Comparison of ENCODE assay signal across 21 cellular contexts in the genomic region with DNA sequence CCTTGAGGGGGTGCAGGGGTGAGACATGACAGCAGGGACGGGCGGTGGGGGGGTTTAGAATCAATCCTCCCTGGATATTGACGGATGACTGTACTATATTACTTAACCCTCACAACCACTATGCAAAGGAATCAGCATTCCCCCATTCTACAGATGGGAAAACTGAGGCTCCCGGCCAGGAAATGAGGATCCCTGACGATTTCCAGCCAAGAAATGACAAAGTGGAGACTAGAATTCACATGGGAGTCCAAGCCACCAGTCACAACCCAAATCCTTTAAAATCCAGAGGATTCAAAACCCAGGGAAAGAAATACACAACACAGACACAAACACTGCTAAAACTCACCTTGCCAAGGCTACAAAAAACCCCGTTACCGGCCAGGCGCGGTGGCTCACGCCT. TPM values are rescaled to one million over a fixed set of nuclear protein-coding genes. Genes with fewer than 3 reads are reported as not detected.
DNase-seq lines count a peak whose midpoint lies in the region; ATAC-seq, FAIRE-seq and TF ChIP-seq lines count a peak whose summit lies in the region.
"Had no signal": no experiment of that assay in that cellular context is flagged by ENCODE, and none has a peak within 500 bp of the region (broad histone marks: within the 10 kb centered on the region; RNA-seq: fewer than 3 reads in every experiment).

No MANE protein-coding gene starts in this region.

- H3K23ac ChIP-seq in IMR-90 (ENCODE audit: low read depth, low read length): 0 out of 2 replicates have a peak overlapping the region, but pooled peaks have one; percentile 33
- no peak overlapping the region for H3K23ac ChIP-seq in H1 (ENCODE audit: insufficient read length)

- H3K9me3 ChIP-seq in IMR-90 (ENCODE audit: control insufficient read depth, insufficient read depth, low read length) (no peaks in the 10 kb centered on the region), T-helper 17 cell (ENCODE audit: control insufficient read depth, low read length, poor library complexity, severe bottlenecking) (no peaks in the 10 kb centered on the region), H1 (ENCODE audit: insufficient read depth in 2 of 2, low read depth in 1 of 2, low read length in 1 of 2) (no peaks in the 10 kb centered on the region), gastrocnemius medialis (no peaks in the 10 kb centered on the region)
- H3K9me3 ChIP-seq: BE2C, HAP-1 had no signal

- peaks cover 13% of the 10 kb centered on the region; the same call in 1 of the 2 replicates for H3K9me1 ChIP-seq in IMR-90 (ENCODE audit: insufficient read depth, low read length)

- H3K27ac ChIP-seq in IMR-90 (ENCODE audit: insufficient read depth, low read length) (no peak overlapping the region), H1 (ENCODE audit: low read depth, low read length) (no peak overlapping the region), gastrocnemius medialis (peak overlapping the region; percentile 79 to 89 (median 84))

- H3K79me1 ChIP-seq in IMR-90 (ENCODE audit: low read depth in 1 of 2, low read length in 2 of 2) (peaks cover 31 to 82% of the 10 kb centered on the region in 2 experiments), H1 (ENCODE audit: low read depth, low read length) (peaks cover 31% of the 10 kb centered on the region)

- H2AFZ ChIP-seq in IMR-90 (replicated peaks; ENCODE audit: low read length, poor library complexity): no peak overlapping the region
- no peak overlapping the region for H2AFZ ChIP-seq in H1 (ENCODE audit: low read length)

- no peaks in the 10 kb centered on the region for H3K27me3 Mint-ChIP-seq in T-helper 17 cell
- H3K27me3 Mint-ChIP-seq: CD4-positive, CD25-positive, alpha-beta regulatory T cell; CD8-positive, alpha-beta memory T cell; IgD-negative memory B cell had no signal

- H2AK9ac ChIP-seq in IMR-90 (replicated peaks; ENCODE audit: low read depth, low read length, poor library complexity): no peak overlapping the region

- H3K4me2 ChIP-seq in IMR-90 (ENCODE audit: low read depth, low read length) (no peak overlapping the region), H1 (ENCODE audit: insufficient read depth in 1 of 2, low read depth in 2 of 2, low read length in 2 of 2) (no peak overlapping the region)

- H3K56ac ChIP-seq in IMR-90 (ENCODE audit: extremely low read depth, insufficient read depth, low read length) (no peak overlapping the region), H1 (replicated peaks; ENCODE audit: insufficient read length, low read depth, low read length) (no peak overlapping the region)

- no peak overlapping the region for H4K91ac ChIP-seq in IMR-90 (ENCODE audit: insufficient read depth, low read depth, low read length)
- no peak overlapping the region for H4K91ac ChIP-seq in H1 (replicated peaks; ENCODE audit: insufficient read length, low read length)

- no peak for TF ChIP-seq EP300 in H1 (IDR thresholded peaks at IDR 0.05; ENCODE audit: borderline replicate concordance in 1 of 2, low read depth in 2 of 2, low read length in 2 of 2)

- H3K4me1 ChIP-seq in IMR-90 (ENCODE audit: control insufficient read depth, insufficient read depth, low read length) (peaks cover 4% of the 10 kb centered on the region; the same call in 1 of the 2 replicates), H1 (replicated peaks in 1 of 4; ENCODE audit: control insufficient read depth in 3 of 4, insufficient read depth in 4 of 4, low read length in 3 of 4) (peaks cover 0 to 9% (median 5%) of the 10 kb centered on the region in 4 experiments; a peak in 5 of 7 replicates), gastrocnemius medialis (peaks cover 89 to 91% of the 10 kb centered on the region in 2 donors)
- H3K4me1 ChIP-seq: BE2C, HAP-1 had no signal

- no peak overlapping the region for H3K14ac ChIP-seq in IMR-90 (replicated peaks; ENCODE audit: low read depth, low read length)
- H3K14ac ChIP-seq in H1 (ENCODE audit: insufficient read length): no peak overlapping the region

- DNase-seq in IMR-90 (no peak), T-helper 17 cell (no peak), H1 (ENCODE audit: low read depth in 1 of 2, low spot score in 2 of 2) (no peak), gastrocnemius medialis (no peak), NCI-H2171 treated with DMSO at 0.1 percent for 48 hours (lab: John Stamatoyannopoulos, UW) (no peak), NAMALWA (ENCODE audit: low spot score) (no peak)
- DNase-seq: ACHN; BE2C; CD4-positive, CD25-positive, alpha-beta regulatory T cell; CD8-positive, alpha-beta memory T cell; COR-L47; DMS 273 treated with DMSO at 0.1 percent for 48 hours; DMS53; DND-41; EL had no signal

- peaks cover 64% of the 10 kb centered on the region for H4K20me1 ChIP-seq in IMR-90 (ENCODE audit: insufficient read depth, low read length)
- H4K20me1 ChIP-seq in H1 (replicated peaks in 1 of 2; ENCODE audit: control insufficient read depth in 1 of 2, insufficient read depth in 2 of 2, low read length in 2 of 2): peaks cover 25 to 59% of the 10 kb centered on the region in 2 experiments

- peaks cover 25 to 96% of the 10 kb centered on the region in 2 experiments for H3K79me2 ChIP-seq in H1 (ENCODE audit: control insufficient read depth in 1 of 2, insufficient read depth in 2 of 2, low read length in 2 of 2)

- H3K4me1 Mint-ChIP-seq in T-helper 17 cell: peaks cover 27% of the 10 kb centered on the region

- H2BK20ac ChIP-seq in IMR-90 (ENCODE audit: low read depth, low read length) (no peak overlapping the region), H1 (ENCODE audit: low read length) (no peak overlapping the region)

- H3K36me3 ChIP-seq in IMR-90 (ENCODE audit: control insufficient read depth, insufficient read depth, low read length) (peaks cover 72% of the 10 kb centered on the region), H1 (ENCODE audit: control insufficient read depth in 2 of 4, insufficient read depth in 4 of 4, low read length in 3 of 4) (peaks cover 33 to 77% (median 46%) of the 10 kb centered on the region in 4 experiments), gastrocnemius medialis (peaks cover 0 to 18% of the 10 kb centered on the region in 2 donors)

- H3K9ac ChIP-seq in IMR-90 (ENCODE audit: low read depth, low read length) (no peak overlapping the region), H1 (replicated peaks in 1 of 4; ENCODE audit: extremely low read depth in 1 of 4, low read depth in 3 of 4, low read length in 3 of 4) (no peak overlapping the region)

- 100% methylated on average over 7 of the region's 10 CpGs; no CpG with 5 or more reads in 1 of the 2 experiments for WGBS in IMR-90 (ENCODE audit: extremely low coverage in 2 of 2, insufficient read length in 1 of 2), 2 experiments
- WGBS in H1 (ENCODE audit: extremely low coverage in 1 of 2, insufficient coverage in 1 of 2, insufficient read length in 1 of 2, insufficient replicate concordance in 2 of 2, low coverage in 1 of 2, low lambda C conversion rate in 2 of 2, missing lambda C conversion rate in 1 of 2), 2 experiments: 89% methylated on average over 10 of the region's 10 CpGs; no CpG with 5 or more reads in 1 of the 2 experiments

- H3K4me3 ChIP-seq in IMR-90 (ENCODE audit: insufficient read depth, low read depth, low read length) (no peak overlapping the region), H1 (ENCODE audit: extremely low read depth in 1 of 4, insufficient read depth in 2 of 4, low read depth in 3 of 4, low read length in 4 of 4) (no peak overlapping the region), gastrocnemius medialis (no peak overlapping the region)
- H3K4me3 ChIP-seq: GM12878, HAP-1 had no signal

- H3K4ac ChIP-seq in IMR-90 (ENCODE audit: low read depth, low read length) (no peak overlapping the region), H1 (replicated peaks; ENCODE audit: insufficient read length, low read depth, low read length) (no peak overlapping the region)

- CTCF ChIA-PET in IMR-90 (lab: Yijun Ruan, JAX): interaction anchor here (0.5 to 1.4 kb wide), 2 partner anchors 94 to 489 kb away, joined by 3 read pairs; no protein-coding TSS in a partner anchor
- CTCF ChIA-PET in H1 (lab: Charles Lee; ENCODE audit: partially characterized antibody): interaction anchor here (0.8 to 1.9 kb wide), 10 partner anchors 9 to 104 kb away, joined by 3 to 10 read pairs (median 4); no protein-coding TSS in a partner anchor

- FAIRE-seq in H1 (lab: Jason Lieb, UNC): no peak
- FAIRE-seq: A204.1, GM12878, GM19239 had no signal

- peak overlapping the region; percentile 47 for H3K27ac Mint-ChIP-seq in T-helper 17 cell
- H3K27ac Mint-ChIP-seq: CD4-positive, CD25-positive, alpha-beta regulatory T cell; CD8-positive, alpha-beta memory T cell had no signal

- ATAC-seq in IMR-90 (ENCODE audit: low read depth): no peak
- ATAC-seq in T-helper 17 cell: no peak
- no peak for ATAC-seq in gastrocnemius medialis
- no peak for ATAC-seq in HG02938 (IDR thresholded peaks at IDR 0.05; ENCODE audit: unreplicated experiment)
- ATAC-seq: GM12878 had no signal

- H3K4me3 Mint-ChIP-seq in T-helper 17 cell: no peak overlapping the region
- H3K4me3 Mint-ChIP-seq: CD4-positive, CD25-positive, alpha-beta regulatory T cell; CD8-positive, alpha-beta memory T cell had no signal

- peaks cover 4% of the 10 kb centered on the region; the same call in 1 of the 2 replicates for H3K23me2 ChIP-seq in H1 (ENCODE audit: low read depth, low read length)

- H2AK5ac ChIP-seq in IMR-90 (ENCODE audit: low read depth, low read length) (no peak overlapping the region), H1 (ENCODE audit: low read depth, low read length) (no peak overlapping the region)

- H2BK120ac ChIP-seq in IMR-90 (ENCODE audit: low read depth, low read length): no peak overlapping the region
- H2BK120ac ChIP-seq in H1 (replicated peaks; ENCODE audit: low read depth, low read length): no peak overlapping the region

- in situ Hi-C loops in IMR-90 (cut with MboI; ENCODE audit: low sequenced_read_pairs) (no loop called here), gastrocnemius medialis (cut with MboI; ENCODE audit: low sequenced_read_pairs in 4 of 4) (loop anchor here in 1 of 4 donors (10.0 kb wide), 1 partner anchor 121 kb away; no protein-coding TSS in a partner anchor)

- H3K36me3 Mint-ChIP-seq in T-helper 17 cell (ENCODE audit: low read depth): peaks cover 13% of the 10 kb centered on the region

- intact Hi-C loops in IMR-90 (cut with micrococcal nuclease) (no loop called here), gastrocnemius medialis (cut with DNase I; ENCODE audit: low total_unique reads) (no loop called here)

- no TSS peak for BruUV-seq in IMR-90 (replicated peaks; lab: Mats Ljungman, UMichigan)

- H3K27me3 ChIP-seq in IMR-90 (ENCODE audit: control insufficient read depth, insufficient read depth, low read length) (no peaks in the 10 kb centered on the region), H1 (replicated peaks in 1 of 4; ENCODE audit: control insufficient read depth in 3 of 4, extremely low read depth in 1 of 4, insufficient read depth in 3 of 4, low read length in 3 of 4) (no peaks in the 10 kb centered on the region), gastrocnemius medialis (no peaks in the 10 kb centered on the region)
- H3K27me3 ChIP-seq: BE2C had no signal

- TF ChIP-seq CTCF in IMR-90 (conservative IDR thresholded peaks at IDR 0.05; ENCODE audit: low read depth, low read length) (no peak), H1 (IDR thresholded peaks at IDR 0.05; ENCODE audit: control extremely low read depth in 1 of 3, insufficient read depth in 1 of 3, low read depth in 1 of 3, low read length in 3 of 3) (no peak), gastrocnemius medialis (IDR thresholded peaks at IDR 0.05 in 4 of 5, conservative IDR thresholded peaks at IDR 0.05 in 1 of 5) (no peak)

- no peak for TF ChIP-seq POLR2A in IMR-90 (IDR thresholded peaks at IDR 0.05; ENCODE audit: low read depth, low read length)
- TF ChIP-seq POLR2A in H1 (IDR thresholded peaks at IDR 0.05; ENCODE audit: control extremely low read depth in 1 of 2, low read depth in 2 of 2, low read length in 2 of 2): no peak
- TF ChIP-seq POLR2A in gastrocnemius medialis (IDR thresholded peaks at IDR 0.05): no peak

- TF ChIP-seq RAD21 in IMR-90 (IDR thresholded peaks at IDR 0.05; ENCODE audit: low read length) (no peak), H1 (IDR thresholded peaks at IDR 0.05 in 1 of 2, conservative IDR thresholded peaks at IDR 0.05 in 1 of 2; ENCODE audit: low read depth in 2 of 2, low read length in 2 of 2) (no peak)

- no peak overlapping the region for H2BK12ac ChIP-seq in H1 (ENCODE audit: low read depth, low read length)

- dilution Hi-C loops in IMR-90 (cut with HindIII; ENCODE audit: low sequenced_read_pairs, unreplicated experiment): no loop called here

- POLR2A ChIA-PET in IMR-90 (lab: Charles Lee; ENCODE audit: unreplicated experiment) (no interaction called here), H1 (lab: Charles Lee; ENCODE audit: partially characterized antibody) (interaction anchor here (2.4 to 3.8 kb wide), 3 partner anchors 8 to 94 kb away, joined by 7 to 17 read pairs (median 17); a partner anchor contains a TSS)

- H2BK5ac ChIP-seq in IMR-90 (ENCODE audit: low read depth, low read length, poor library complexity, severe bottlenecking): no peak overlapping the region
- no peak overlapping the region for H2BK5ac ChIP-seq in H1 (ENCODE audit: low read depth, low read length)

- H4K8ac ChIP-seq in IMR-90 (ENCODE audit: low read depth in 2 of 2, low read length in 2 of 2): no peak overlapping the region
- no peak overlapping the region for H4K8ac ChIP-seq in H1 (ENCODE audit: extremely low read depth, insufficient read depth, low read length)

- H3K18ac ChIP-seq in IMR-90 (ENCODE audit: low read depth, low read length) (no peak overlapping the region), H1 (ENCODE audit: extremely low read depth, low read length) (no peak overlapping the region)

- H4K5ac ChIP-seq in IMR-90 (ENCODE audit: low read depth, low read length) (no peak overlapping the region), H1 (ENCODE audit: insufficient read length, low read depth, low read length) (no peak overlapping the region)

- H2BK15ac ChIP-seq in IMR-90 (ENCODE audit: low read depth, low read length) (no peak overlapping the region), H1 (ENCODE audit: low read length) (no peak overlapping the region)

RNA-seq across cellular contexts. Expression of a gene that starts 10.7 kb away (rescaled TPM):
- total RNA-seq in IMR-90 (2012; rRNA removed): 9.7 and 10.9 TPM in 2 replicates
- 39.6 and 40.6 TPM in 2 replicates for polyA plus RNA-seq in IMR-90 (2012; rRNA removed)
- polyA plus RNA-seq in IMR-90 (2012; cell fraction: cytosol; rRNA removed): 18.9 and 49.8 TPM in 2 replicates
- polyA plus RNA-seq in IMR-90 (2012; cell fraction: nucleus; rRNA removed; ENCODE audit: low replicate concordance): 36.1 and 36.7 TPM in 2 replicates
- total RNA-seq in T-helper 17 cell: 10 to 100 TPM; 64.9 to 67.4 TPM
- total RNA-seq in H1 (2021; fragmentation: NEBNext Ultra II Directional; extraction: Animal tissue kit (Norgen Biotek cat#: 25700)): 133 and 134 TPM in 2 replicates
- polyA plus RNA-seq in H1 (2011; rRNA removed): 99.7 and 126 TPM in 2 replicates
- polyA plus RNA-seq in H1 (2011; cell fraction: cytosol; rRNA removed): 76.0 TPM
- 114 TPM for polyA plus RNA-seq in H1 (2011; cell fraction: nucleus; rRNA removed)
- polyA plus RNA-seq in H1 (2012, experiment 1 of 2): 108 to 113 TPM (median 112 TPM) in 4 replicates
- polyA plus RNA-seq in H1 (2012, experiment 2 of 2): 86.8 TPM
- 131 TPM for polyA plus RNA-seq in H1 (2013, experiment 1 of 2)
- 128 TPM for polyA plus RNA-seq in H1 (2013, experiment 2 of 2)
- polyA minus RNA-seq in H1 (2011; rRNA and poly(A)+ RNA removed): 35.3 and 44.7 TPM in 2 replicates
- 39.1 TPM for polyA minus RNA-seq in H1 (2011; cell fraction: cytosol; rRNA and poly(A)+ RNA removed)
- polyA minus RNA-seq in H1 (2011; cell fraction: nucleus; rRNA and poly(A)+ RNA removed): 26.8 TPM
- 10 to 100 TPM in 3 of 4 donors, 1 to 10 TPM in 1; 3.6 to 21.0 (median 14.9) TPM for total RNA-seq in gastrocnemius medialis

Comparison
In these comparisons a context has a peak if more than half of its experiments do, and no peak if none do; other contexts are left out.
1. H3K27ac ChIP-seq: peak in gastrocnemius medialis (4 of 4); none in IMR-90 (single experiment) and H1 (single experiment).